1 cellular context compared by ENCODE assay signal in the genomic region with DNA sequence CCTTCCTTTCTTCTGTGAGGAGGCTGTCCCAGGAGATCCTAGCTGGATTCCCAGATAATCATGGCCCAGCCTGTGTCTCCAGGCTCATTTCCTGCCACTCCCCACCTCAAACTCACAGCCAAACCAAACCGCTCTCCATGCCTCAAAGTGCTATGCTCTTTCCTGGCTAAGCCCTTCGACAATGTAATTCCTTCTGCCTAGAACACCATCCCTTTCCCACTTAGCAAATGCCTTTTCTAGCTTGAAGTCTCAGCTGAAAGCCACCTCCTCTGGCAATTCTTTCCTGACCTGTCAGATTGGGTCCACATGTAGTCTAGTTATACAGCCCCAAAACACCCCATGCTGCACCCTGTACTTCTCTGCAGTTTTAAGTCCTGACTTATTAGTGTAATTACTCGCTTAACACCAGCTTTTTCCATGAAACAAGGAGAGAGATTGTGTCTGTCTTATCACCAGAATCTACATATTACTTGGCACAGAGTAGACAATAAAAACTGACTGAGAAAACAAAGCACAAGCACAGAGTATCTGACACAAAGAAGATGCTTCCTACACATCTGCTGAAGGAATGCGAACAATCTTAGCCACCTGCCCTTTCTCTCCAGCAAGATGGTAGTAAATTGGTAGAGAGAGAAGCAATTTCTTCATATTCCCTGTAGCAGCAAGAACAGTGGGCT.
TF ChIP-seq lines count a peak whose summit lies in the region.

No MANE protein-coding gene starts in this region.

TF ChIP-seq in HepG2, 621 proteins besides CTCF, POLR2A, EP300 and RAD21 (continues in another document):
- TF ChIP-seq MEF2D (CRISPR knock-in tag; IDR thresholded peaks at IDR 0.05) (no peak), ZNF563 (CRISPR knock-in tag; IDR thresholded peaks at IDR 0.05) (no peak), ZNF136 (CRISPR knock-in tag; IDR thresholded peaks at IDR 0.05; ENCODE audit: low read depth) (no peak), GZF1 (CRISPR knock-in tag; IDR thresholded peaks at IDR 0.05) (0 out of 2 replicates have a peak, but pooled peaks have one; percentile 20), HOXA3 (CRISPR knock-in tag; IDR thresholded peaks at IDR 0.05) (no peak), KMT2B (CRISPR knock-in tag; IDR thresholded peaks at IDR 0.05) (peak; percentile 4; the same call in 1 of the 2 replicates), FOXK2 (IDR thresholded peaks at IDR 0.05) (no peak), SALL2 (CRISPR knock-in tag; IDR thresholded peaks at IDR 0.05) (no peak), ZNF331 (CRISPR knock-in tag; IDR thresholded peaks at IDR 0.05) (0 out of 2 replicates have a peak, but pooled peaks have one; percentile 12), ZFP62 (CRISPR knock-in tag; IDR thresholded peaks at IDR 0.05) (no peak), ZNF180 (CRISPR knock-in tag; IDR thresholded peaks at IDR 0.05; ENCODE audit: borderline replicate concordance, low read depth) (no peak), DPF2 (CRISPR knock-in tag; IDR thresholded peaks at IDR 0.05; ENCODE audit: borderline replicate concordance, low read depth) (no peak), ZNF292 (CRISPR knock-in tag; IDR thresholded peaks at IDR 0.05; ENCODE audit: borderline replicate concordance, low read depth) (no peak; the same call in 1 of the 2 replicates), ZNF83 (CRISPR knock-in tag; IDR thresholded peaks at IDR 0.05; ENCODE audit: borderline replicate concordance) (no peak), KDM5A (IDR thresholded peaks at IDR 0.05; ENCODE audit: borderline replicate concordance, low read length) (no peak), RBM39 (IDR thresholded peaks at IDR 0.05; ENCODE audit: low read depth, low read length, poor library complexity, severe bottlenecking) (no peak), ZBTB7A (CRISPR knock-in tag; IDR thresholded peaks at IDR 0.05) (0 out of 2 replicates have a peak, but pooled peaks have one; percentile 13), MEIS1 (CRISPR knock-in tag; IDR thresholded peaks at IDR 0.05; ENCODE audit: borderline replicate concordance) (no peak), ZNF354B (CRISPR knock-in tag; IDR thresholded peaks at IDR 0.05) (no peak), ZNF550 (CRISPR knock-in tag; IDR thresholded peaks at IDR 0.05; ENCODE audit: borderline replicate concordance) (0 out of 2 replicates have a peak, but pooled peaks have one; percentile 23), SIN3B (IDR thresholded peaks at IDR 0.05; ENCODE audit: low read length) (no peak), ZNF451 (CRISPR knock-in tag; IDR thresholded peaks at IDR 0.05) (0 out of 2 replicates have a peak, but pooled peaks have one; percentile 37), ARHGAP35 (CRISPR knock-in tag; IDR thresholded peaks at IDR 0.05; ENCODE audit: borderline replicate concordance) (0 out of 2 replicates have a peak, but pooled peaks have one; percentile 29), PHF20 (CRISPR knock-in tag; IDR thresholded peaks at IDR 0.05) (0 out of 2 replicates have a peak, but pooled peaks have one; percentile 2), ZMYM2 (CRISPR knock-in tag; IDR thresholded peaks at IDR 0.05) (no peak), PAF1 (CRISPR knock-in tag; IDR thresholded peaks at IDR 0.05) (no peak), MAZ (IDR thresholded peaks at IDR 0.05; ENCODE audit: borderline replicate concordance, low read depth, low read length) (no peak), MAZ (CRISPR knock-in tag; IDR thresholded peaks at IDR 0.05; ENCODE audit: low read depth) (0 out of 2 replicates have a peak, but pooled peaks have one; percentile 28), ZNF792 (CRISPR knock-in tag; IDR thresholded peaks at IDR 0.05) (no peak)
- TF ChIP-seq, protein P1, sequence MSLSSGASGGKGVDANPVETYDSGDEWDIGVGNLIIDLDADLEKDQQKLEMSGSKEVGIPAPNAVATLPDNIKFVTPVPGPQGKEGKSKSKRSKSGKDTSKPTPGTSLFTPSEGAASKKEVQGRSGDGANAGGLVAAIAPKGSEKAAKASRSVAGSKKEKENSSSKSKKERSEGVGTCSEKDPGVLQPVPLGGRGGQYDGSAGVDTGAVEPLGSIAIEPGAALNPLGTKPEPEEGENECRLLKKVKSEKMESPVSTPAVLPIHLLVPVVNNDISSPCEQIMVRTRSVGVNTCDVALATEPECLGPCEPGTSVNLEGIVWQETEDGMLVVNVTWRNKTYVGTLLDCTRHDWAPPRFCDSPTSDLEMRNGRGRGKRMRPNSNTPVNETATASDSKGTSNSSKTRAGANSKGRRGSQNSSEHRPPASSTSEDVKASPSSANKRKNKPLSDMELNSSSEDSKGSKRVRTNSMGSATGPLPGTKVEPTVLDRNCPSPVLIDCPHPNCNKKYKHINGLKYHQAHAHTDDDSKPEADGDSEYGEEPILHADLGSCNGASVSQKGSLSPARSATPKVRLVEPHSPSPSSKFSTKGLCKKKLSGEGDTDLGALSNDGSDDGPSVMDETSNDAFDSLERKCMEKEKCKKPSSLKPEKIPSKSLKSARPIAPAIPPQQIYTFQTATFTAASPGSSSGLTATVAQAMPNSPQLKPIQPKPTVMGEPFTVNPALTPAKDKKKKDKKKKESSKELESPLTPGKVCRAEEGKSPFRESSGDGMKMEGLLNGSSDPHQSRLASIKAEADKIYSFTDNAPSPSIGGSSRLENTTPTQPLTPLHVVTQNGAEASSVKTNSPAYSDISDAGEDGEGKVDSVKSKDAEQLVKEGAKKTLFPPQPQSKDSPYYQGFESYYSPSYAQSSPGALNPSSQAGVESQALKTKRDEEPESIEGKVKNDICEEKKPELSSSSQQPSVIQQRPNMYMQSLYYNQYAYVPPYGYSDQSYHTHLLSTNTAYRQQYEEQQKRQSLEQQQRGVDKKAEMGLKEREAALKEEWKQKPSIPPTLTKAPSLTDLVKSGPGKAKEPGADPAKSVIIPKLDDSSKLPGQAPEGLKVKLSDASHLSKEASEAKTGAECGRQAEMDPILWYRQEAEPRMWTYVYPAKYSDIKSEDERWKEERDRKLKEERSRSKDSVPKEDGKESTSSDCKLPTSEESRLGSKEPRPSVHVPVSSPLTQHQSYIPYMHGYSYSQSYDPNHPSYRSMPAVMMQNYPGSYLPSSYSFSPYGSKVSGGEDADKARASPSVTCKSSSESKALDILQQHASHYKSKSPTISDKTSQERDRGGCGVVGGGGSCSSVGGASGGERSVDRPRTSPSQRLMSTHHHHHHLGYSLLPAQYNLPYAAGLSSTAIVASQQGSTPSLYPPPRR (CRISPR knock-in tag; IDR thresholded peaks at IDR 0.05; ENCODE audit: borderline replicate concordance), result no peak
- TF ChIP-seq, protein P2, sequence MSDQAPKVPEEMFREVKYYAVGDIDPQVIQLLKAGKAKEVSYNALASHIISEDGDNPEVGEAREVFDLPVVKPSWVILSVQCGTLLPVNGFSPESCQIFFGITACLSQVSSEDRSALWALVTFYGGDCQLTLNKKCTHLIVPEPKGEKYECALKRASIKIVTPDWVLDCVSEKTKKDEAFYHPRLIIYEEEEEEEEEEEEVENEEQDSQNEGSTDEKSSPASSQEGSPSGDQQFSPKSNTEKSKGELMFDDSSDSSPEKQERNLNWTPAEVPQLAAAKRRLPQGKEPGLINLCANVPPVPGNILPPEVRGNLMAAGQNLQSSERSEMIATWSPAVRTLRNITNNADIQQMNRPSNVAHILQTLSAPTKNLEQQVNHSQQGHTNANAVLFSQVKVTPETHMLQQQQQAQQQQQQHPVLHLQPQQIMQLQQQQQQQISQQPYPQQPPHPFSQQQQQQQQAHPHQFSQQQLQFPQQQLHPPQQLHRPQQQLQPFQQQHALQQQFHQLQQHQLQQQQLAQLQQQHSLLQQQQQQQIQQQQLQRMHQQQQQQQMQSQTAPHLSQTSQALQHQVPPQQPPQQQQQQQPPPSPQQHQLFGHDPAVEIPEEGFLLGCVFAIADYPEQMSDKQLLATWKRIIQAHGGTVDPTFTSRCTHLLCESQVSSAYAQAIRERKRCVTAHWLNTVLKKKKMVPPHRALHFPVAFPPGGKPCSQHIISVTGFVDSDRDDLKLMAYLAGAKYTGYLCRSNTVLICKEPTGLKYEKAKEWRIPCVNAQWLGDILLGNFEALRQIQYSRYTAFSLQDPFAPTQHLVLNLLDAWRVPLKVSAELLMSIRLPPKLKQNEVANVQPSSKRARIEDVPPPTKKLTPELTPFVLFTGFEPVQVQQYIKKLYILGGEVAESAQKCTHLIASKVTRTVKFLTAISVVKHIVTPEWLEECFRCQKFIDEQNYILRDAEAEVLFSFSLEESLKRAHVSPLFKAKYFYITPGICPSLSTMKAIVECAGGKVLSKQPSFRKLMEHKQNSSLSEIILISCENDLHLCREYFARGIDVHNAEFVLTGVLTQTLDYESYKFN (CRISPR knock-in tag; conservative IDR thresholded peaks at IDR 0.05), result no peak
- TF ChIP-seq, protein P3, sequence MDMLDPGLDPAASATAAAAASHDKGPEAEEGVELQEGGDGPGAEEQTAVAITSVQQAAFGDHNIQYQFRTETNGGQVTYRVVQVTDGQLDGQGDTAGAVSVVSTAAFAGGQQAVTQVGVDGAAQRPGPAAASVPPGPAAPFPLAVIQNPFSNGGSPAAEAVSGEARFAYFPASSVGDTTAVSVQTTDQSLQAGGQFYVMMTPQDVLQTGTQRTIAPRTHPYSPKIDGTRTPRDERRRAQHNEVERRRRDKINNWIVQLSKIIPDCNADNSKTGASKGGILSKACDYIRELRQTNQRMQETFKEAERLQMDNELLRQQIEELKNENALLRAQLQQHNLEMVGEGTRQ (IDR thresholded peaks at IDR 0.05; ENCODE audit: low read depth, low read length), result no peak
- TF ChIP-seq, protein P3 (CRISPR knock-in tag; IDR thresholded peaks at IDR 0.05; ENCODE audit: borderline replicate concordance), result peak; percentile 49; the same call in 1 of the 2 replicates
- TF ChIP-seq, protein P4, sequence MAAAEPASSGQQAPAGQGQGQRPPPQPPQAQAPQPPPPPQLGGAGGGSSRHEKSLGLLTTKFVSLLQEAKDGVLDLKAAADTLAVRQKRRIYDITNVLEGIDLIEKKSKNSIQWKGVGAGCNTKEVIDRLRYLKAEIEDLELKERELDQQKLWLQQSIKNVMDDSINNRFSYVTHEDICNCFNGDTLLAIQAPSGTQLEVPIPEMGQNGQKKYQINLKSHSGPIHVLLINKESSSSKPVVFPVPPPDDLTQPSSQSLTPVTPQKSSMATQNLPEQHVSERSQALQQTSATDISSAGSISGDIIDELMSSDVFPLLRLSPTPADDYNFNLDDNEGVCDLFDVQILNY (CRISPR knock-in tag; conservative IDR thresholded peaks at IDR 0.05), result no peak
- TF ChIP-seq, protein P5, sequence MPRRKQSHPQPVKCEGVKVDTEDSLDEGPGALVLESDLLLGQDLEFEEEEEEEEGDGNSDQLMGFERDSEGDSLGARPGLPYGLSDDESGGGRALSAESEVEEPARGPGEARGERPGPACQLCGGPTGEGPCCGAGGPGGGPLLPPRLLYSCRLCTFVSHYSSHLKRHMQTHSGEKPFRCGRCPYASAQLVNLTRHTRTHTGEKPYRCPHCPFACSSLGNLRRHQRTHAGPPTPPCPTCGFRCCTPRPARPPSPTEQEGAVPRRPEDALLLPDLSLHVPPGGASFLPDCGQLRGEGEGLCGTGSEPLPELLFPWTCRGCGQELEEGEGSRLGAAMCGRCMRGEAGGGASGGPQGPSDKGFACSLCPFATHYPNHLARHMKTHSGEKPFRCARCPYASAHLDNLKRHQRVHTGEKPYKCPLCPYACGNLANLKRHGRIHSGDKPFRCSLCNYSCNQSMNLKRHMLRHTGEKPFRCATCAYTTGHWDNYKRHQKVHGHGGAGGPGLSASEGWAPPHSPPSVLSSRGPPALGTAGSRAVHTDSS (CRISPR knock-in tag; conservative IDR thresholded peaks at IDR 0.05), result no peak
- TF ChIP-seq, protein P6, sequence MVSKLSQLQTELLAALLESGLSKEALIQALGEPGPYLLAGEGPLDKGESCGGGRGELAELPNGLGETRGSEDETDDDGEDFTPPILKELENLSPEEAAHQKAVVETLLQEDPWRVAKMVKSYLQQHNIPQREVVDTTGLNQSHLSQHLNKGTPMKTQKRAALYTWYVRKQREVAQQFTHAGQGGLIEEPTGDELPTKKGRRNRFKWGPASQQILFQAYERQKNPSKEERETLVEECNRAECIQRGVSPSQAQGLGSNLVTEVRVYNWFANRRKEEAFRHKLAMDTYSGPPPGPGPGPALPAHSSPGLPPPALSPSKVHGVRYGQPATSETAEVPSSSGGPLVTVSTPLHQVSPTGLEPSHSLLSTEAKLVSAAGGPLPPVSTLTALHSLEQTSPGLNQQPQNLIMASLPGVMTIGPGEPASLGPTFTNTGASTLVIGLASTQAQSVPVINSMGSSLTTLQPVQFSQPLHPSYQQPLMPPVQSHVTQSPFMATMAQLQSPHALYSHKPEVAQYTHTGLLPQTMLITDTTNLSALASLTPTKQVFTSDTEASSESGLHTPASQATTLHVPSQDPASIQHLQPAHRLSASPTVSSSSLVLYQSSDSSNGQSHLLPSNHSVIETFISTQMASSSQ (IDR thresholded peaks at IDR 0.05; ENCODE audit: low read depth), result no peak
- TF ChIP-seq, protein P6 (CRISPR knock-in tag; IDR thresholded peaks at IDR 0.05; ENCODE audit: borderline replicate concordance), result no peak
- TF ChIP-seq, protein P7, sequence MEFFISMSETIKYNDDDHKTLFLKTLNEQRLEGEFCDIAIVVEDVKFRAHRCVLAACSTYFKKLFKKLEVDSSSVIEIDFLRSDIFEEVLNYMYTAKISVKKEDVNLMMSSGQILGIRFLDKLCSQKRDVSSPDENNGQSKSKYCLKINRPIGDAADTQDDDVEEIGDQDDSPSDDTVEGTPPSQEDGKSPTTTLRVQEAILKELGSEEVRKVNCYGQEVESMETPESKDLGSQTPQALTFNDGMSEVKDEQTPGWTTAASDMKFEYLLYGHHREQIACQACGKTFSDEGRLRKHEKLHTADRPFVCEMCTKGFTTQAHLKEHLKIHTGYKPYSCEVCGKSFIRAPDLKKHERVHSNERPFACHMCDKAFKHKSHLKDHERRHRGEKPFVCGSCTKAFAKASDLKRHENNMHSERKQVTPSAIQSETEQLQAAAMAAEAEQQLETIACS (CRISPR knock-in tag; IDR thresholded peaks at IDR 0.05), result no peak
